In the genomic region with DNA sequence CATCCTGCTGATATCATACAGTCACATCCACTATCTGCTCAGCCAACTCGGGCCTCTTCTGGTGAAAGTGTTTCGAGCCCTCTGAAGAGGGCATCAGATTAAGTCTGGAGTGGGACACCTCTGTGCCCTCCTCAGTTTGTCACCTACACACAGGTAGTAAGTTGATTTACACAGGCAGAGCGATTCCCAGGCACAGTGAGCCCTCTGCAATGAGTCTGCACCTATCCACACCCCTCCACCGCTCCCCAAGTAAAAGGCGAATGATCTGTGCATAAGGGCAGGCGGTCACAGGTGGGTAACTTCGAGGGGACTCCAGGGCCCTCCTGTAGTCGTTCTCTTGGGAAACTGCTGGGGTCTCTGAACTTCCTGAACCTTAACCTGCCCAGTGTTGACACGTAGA, we compare ENCODE assay signal across 38 cellular contexts.
"Had no signal": no experiment of that assay in that cellular context is flagged by ENCODE, and none has a peak within 500 bp of the region (broad histone marks: within the 10 kb centered on the region; RNA-seq: fewer than 3 reads in every experiment).

No MANE protein-coding gene starts in this region.

- H3K27me3 ChIP-seq: brain microvascular endothelial cell, MG63 had no signal

- H3K4me1 Mint-ChIP-seq: activated B cell treated with CpG ODN at 0.5 μM for 24 hours; activated naive CD8-positive, alpha-beta T cell treated with anti-CD3 and anti-CD28 coated beads for 36 hours; activated T-helper 17 cell treated with anti-CD3 and anti-CD28 coated beads, Interleukin-2, amount 50 U/mL, for 72 hours; central memory CD8-positive, alpha-beta T cell had no signal

- ATAC-seq: activated T-helper 17 cell treated with anti-CD3 and anti-CD28 coated beads, Interleukin-2, amount 50 U/mL, for 72 hours; Panc1; Right ventricle myocardium inferior; SK-N-SH treated with all-trans-retinoic acid at 6 μM for 48 hours had no signal

- H3K4me3 ChIP-seq: MG63 had no signal

- H3K4me3 Mint-ChIP-seq: activated B cell treated with CpG ODN at 0.5 μM for 24 hours; activated CD4-positive, alpha-beta memory T cell treated with anti-CD3 and anti-CD28 coated beads for 36 hours; activated naive CD8-positive, alpha-beta T cell treated with anti-CD3 and anti-CD28 coated beads for 36 hours; activated T-helper 17 cell treated with anti-CD3 and anti-CD28 coated beads, Interleukin-2, amount 50 U/mL, for 72 hours; central memory CD8-positive, alpha-beta T cell; T-cell had no signal

- H3K9me3 ChIP-seq: MG63 had no signal

- DNase-seq: activated B cell treated with CpG ODN at 0.5 μM for 24 hours; activated CD4-positive, alpha-beta memory T cell treated with anti-CD3 and anti-CD28 coated beads for 36 hours; activated CD4-positive, alpha-beta T cell treated with anti-CD3 and anti-CD28 coated beads for 4 hours; activated CD4-positive, alpha-beta T cell treated with anti-CD3 and anti-CD28 coated beads, Interleukin-2, amount 50 U/mL, for 1 hour; activated CD4-positive, CD25-positive, alpha-beta regulatory T cell treated with anti-CD3 and anti-CD28 coated beads, Interleukin-2, amount 50 U/mL, for 72 hours; activated CD8-positive, alpha-beta memory T cell treated with anti-CD3 and anti-CD28 coated beads, Interleukin-2, amount 50 U/mL, for 4 hours; activated gamma-delta T cell treated with Interleukin-2 at 50 U/mL for 16 hours; activated naive CD4-positive, alpha-beta T cell treated with anti-CD3 and anti-CD28 coated beads, Interleukin-2, amount 50 U/mL, for 16 hours; activated naive CD8-positive, alpha-beta T cell treated with anti-CD3 and anti-CD28 coated beads for 36 hours; activated T-cell treated with anti-CD3 and anti-CD28 coated beads for 4 hours; activated T-cell treated with anti-CD3 and anti-CD28 coated beads, Interleukin-2, amount 50 U/mL, for 48 hours; amniotic stem cell; brain microvascular endothelial cell; Kasumi-1; KG1; MG63; NCI-H1048; NCI-H1105 treated with DMSO at 0.1 percent for 48 hours; NCI-H1436; NCI-H1694; NCI-H1930; NCI-H2081 treated with DMSO at 0.1 percent for 48 hours; NCI-H226; NCI-H446 treated with DMSO at 0.1 percent for 48 hours; NCI-H524; NCI-H69; NCI-H82; RPMI8226; SIG-M5; T-cell; T-helper 2 cell; T-helper 9 cell had no signal

- H3K27ac Mint-ChIP-seq: activated B cell treated with CpG ODN at 0.5 μM for 24 hours; activated CD4-positive, alpha-beta memory T cell treated with anti-CD3 and anti-CD28 coated beads for 36 hours; activated naive CD8-positive, alpha-beta T cell treated with anti-CD3 and anti-CD28 coated beads for 36 hours; activated T-helper 17 cell treated with anti-CD3 and anti-CD28 coated beads, Interleukin-2, amount 50 U/mL, for 72 hours; T-cell had no signal

- H3K27me3 Mint-ChIP-seq: activated CD4-positive, alpha-beta memory T cell treated with anti-CD3 and anti-CD28 coated beads for 36 hours; activated naive CD8-positive, alpha-beta T cell treated with anti-CD3 and anti-CD28 coated beads for 36 hours; activated T-helper 17 cell treated with anti-CD3 and anti-CD28 coated beads, Interleukin-2, amount 50 U/mL, for 72 hours; central memory CD8-positive, alpha-beta T cell; T-cell had no signal

- H3K36me3 ChIP-seq: brain microvascular endothelial cell, MG63 had no signal

- H3K9me3 Mint-ChIP-seq: activated B cell treated with CpG ODN at 0.5 μM for 24 hours; activated CD4-positive, alpha-beta memory T cell treated with anti-CD3 and anti-CD28 coated beads for 36 hours; activated naive CD8-positive, alpha-beta T cell treated with anti-CD3 and anti-CD28 coated beads for 36 hours; activated T-helper 17 cell treated with anti-CD3 and anti-CD28 coated beads, Interleukin-2, amount 50 U/mL, for 72 hours; central memory CD8-positive, alpha-beta T cell; T-cell had no signal

- H3K27ac ChIP-seq: brain microvascular endothelial cell, VCaP had no signal
